In genomic region chr2:191020742-191021381, GRCh38 we compare ENCODE assay signal across 8 cellular contexts. TPM values are rescaled to one million over a fixed set of nuclear protein-coding genes. Genes with fewer than 3 reads are reported as not detected.
DNase-seq lines count a peak whose midpoint lies in the region; ATAC-seq and TF ChIP-seq lines count a peak whose summit lies in the region.

No MANE protein-coding gene starts in this region.

- no peaks in the 10 kb centered on the region for H3K36me3 ChIP-seq in GM06990 (ENCODE audit: control insufficient read depth, insufficient read depth, low read length)
- H3K36me3 ChIP-seq in HUES6 (ENCODE audit: control insufficient read depth, insufficient read depth, low read length) = no peaks in the 10 kb centered on the region
- H3K36me3 ChIP-seq in esophagus squamous epithelium = no peaks in the 10 kb centered on the region
- no peaks in the 10 kb centered on the region for H3K36me3 ChIP-seq in neuron (ENCODE audit: insufficient read depth, low read length)

- no peaks in the 10 kb centered on the region for H3K27me3 ChIP-seq in GM06990 (replicated peaks; ENCODE audit: control insufficient read depth, insufficient read depth, low read length)
- peaks cover 25% of the 10 kb centered on the region for H3K27me3 ChIP-seq in HUES6 (ENCODE audit: control insufficient read depth, insufficient read depth, low read length)
- H3K27me3 ChIP-seq in esophagus squamous epithelium = no peaks in the 10 kb centered on the region
- H3K27me3 ChIP-seq in neuron (ENCODE audit: insufficient read depth, low read length) = no peaks in the 10 kb centered on the region

- no peak overlapping the region for H3K27ac Mint-ChIP-seq in activated B cell treated with CpG ODN at 0.5 μM for 24 hours

- peak overlapping the region; percentile 75 for H3K27ac ChIP-seq in HUES6 (ENCODE audit: low read depth, low read length)
- peak overlapping the region; percentile 84 to 95 (median 89) for H3K27ac ChIP-seq in esophagus squamous epithelium

- H3K9me3 ChIP-seq in HUES6 (ENCODE audit: control insufficient read depth, insufficient read depth, low read depth, low read length) = no peaks in the 10 kb centered on the region
- no peaks in the 10 kb centered on the region for H3K9me3 ChIP-seq in esophagus squamous epithelium
- no peaks in the 10 kb centered on the region for H3K9me3 ChIP-seq in neuron (ENCODE audit: low read length)

- DNase-seq in GM06990 (ENCODE audit: extremely low read depth, insufficient read length) (peak; percentile 49), activated B cell treated with CpG ODN at 0.5 μM for 24 hours (no peak), esophagus squamous epithelium (lab: John Stamatoyannopoulos, UW) (no peak), retina (no peak), HuH-7.5 (ENCODE audit: low spot score) (no peak)

- H3K4me1 ChIP-seq in HUES6 (ENCODE audit: control insufficient read depth, insufficient read depth, low read length) = peaks cover 7% of the 10 kb centered on the region
- H3K4me1 ChIP-seq in esophagus squamous epithelium = peaks cover 0 to 18% (median 8%) of the 10 kb centered on the region in 3 donors
- H3K4me1 ChIP-seq in neuron (ENCODE audit: insufficient read depth, low read length) = peaks cover 6% of the 10 kb centered on the region

- ATAC-seq in GM21723 (IDR thresholded peaks at IDR 0.05; ENCODE audit: unreplicated experiment) (peak; percentile 25), activated B cell treated with CpG ODN at 0.5 μM for 24 hours (ENCODE audit: low read depth) (peak; percentile 32)

- 9 to 21% methylated on average over 7 to 13 of the region's 14 CpGs for WGBS in esophagus squamous epithelium, 2 donors

- H3K4me3 Mint-ChIP-seq in activated B cell treated with CpG ODN at 0.5 μM for 24 hours = no peak overlapping the region

- H3K4me3 ChIP-seq in GM06990 (replicated peaks; ENCODE audit: low read depth, low read length) = peak overlapping the region; percentile 65
- H3K4me3 ChIP-seq in HUES6 (ENCODE audit: low read depth, low read length) = peak overlapping the region; percentile 89
- H3K4me3 ChIP-seq in esophagus squamous epithelium = peak overlapping the region; percentile 70 to 87 (median 76)
- H3K4me3 ChIP-seq in neuron (ENCODE audit: low read length) = peak overlapping the region; percentile 56

- no peaks in the 10 kb centered on the region for H3K27me3 Mint-ChIP-seq in activated B cell treated with CpG ODN at 0.5 μM for 24 hours

- peak overlapping the region; percentile 41 for H2AFZ ChIP-seq in neuron (ENCODE audit: low read depth, low read length)

- peak overlapping the region; percentile 92 for H3K9ac ChIP-seq in HUES6 (ENCODE audit: low read length)

- peaks cover 10% of the 10 kb centered on the region for H3K4me1 Mint-ChIP-seq in activated B cell treated with CpG ODN at 0.5 μM for 24 hours

- TF ChIP-seq POLR2A in esophagus squamous epithelium (IDR thresholded peaks at IDR 0.05) = no peak

- CTCF ChIA-PET in activated B cell treated with CpG ODN at 0.5 μM for 24 hours (lab: Charles Lee) = interaction anchor here (1.3 to 1.6 kb wide), 2 partner anchors 134 to 170 kb away, joined by 4 to 5 read pairs; no protein-coding TSS in a partner anchor

- intact Hi-C loops in activated B cell treated with CpG ODN at 0.5 μM for 24 hours (cut with micrococcal nuclease) = loop anchor here (1.0 to 5.0 kb wide), 8 partner anchors 9 to 1580 kb away; partner anchors contain the start of genes ASNSD1, GLS, MFSD6 and NABP1
- intact Hi-C loops in esophagus squamous epithelium (cut with DNase I) = loop anchor here (10.0 kb wide), 1 partner anchor 236 kb away; no protein-coding TSS in a partner anchor

- POLR2A ChIA-PET in activated B cell treated with CpG ODN at 0.5 μM for 24 hours (lab: Charles Lee) = interaction anchor here (0.6 to 3.1 kb wide), 8 partner anchors 10 to 657 kb away, joined by 3 to 31 read pairs (median 6); partner anchors contain the start of genes GLS, NABP1 and STAT4

- H3K9me3 Mint-ChIP-seq in activated B cell treated with CpG ODN at 0.5 μM for 24 hours = no peaks in the 10 kb centered on the region

- no peaks in the 10 kb centered on the region for H3K36me3 Mint-ChIP-seq in activated B cell treated with CpG ODN at 0.5 μM for 24 hours (ENCODE audit: low read depth)

- no peak for TF ChIP-seq CTCF in GM06990 (IDR thresholded peaks at IDR 0.05; ENCODE audit: insufficient read depth, low read length, poor library complexity, severe bottlenecking)
- TF ChIP-seq CTCF in activated B cell treated with CpG ODN at 0.5 μM for 24 hours (IDR thresholded peaks at IDR 0.05) = no peak
- no peak for TF ChIP-seq CTCF in esophagus squamous epithelium (IDR thresholded peaks at IDR 0.05)

RNA-seq across cellular contexts. Expression of gene STAT1, which starts 6.9 kb away (rescaled TPM):
- total RNA-seq in activated B cell treated with CpG ODN at 0.5 μM for 24 hours = 71.2 and 85.1 TPM in 2 replicates
- 10 to 100 TPM; 23.6 to 58.9 (median 36.1) TPM for total RNA-seq in esophagus squamous epithelium
